In genomic region chr12:54285150-54286041, GRCh38 we compare ENCODE assay signal across 10 cellular contexts. TPM values are rescaled to one million over a fixed set of nuclear protein-coding genes. Genes with fewer than 3 reads are reported as not detected.
DNase-seq lines count a peak whose midpoint lies in the region; ATAC-seq and TF ChIP-seq lines count a peak whose summit lies in the region.
"Had no signal": no experiment of that assay in that cellular context is flagged by ENCODE, and none has a peak within 500 bp of the region (broad histone marks: within the 10 kb centered on the region; RNA-seq: fewer than 3 reads in every experiment).

No MANE protein-coding gene starts in this region.

- H3K9me3 ChIP-seq in stomach = no peaks in the 10 kb centered on the region

- peaks cover 52 to 76% (median 71%) of the 10 kb centered on the region in 4 donors for H3K36me3 ChIP-seq in stomach

- H3K27ac Mint-ChIP-seq in activated CD8-positive, alpha-beta T cell treated with anti-CD3 and anti-CD28 coated beads for 36 hours = peak overlapping the region; percentile 73
- no peak overlapping the region for H3K27ac Mint-ChIP-seq in activated CD8-positive, alpha-beta T cell treated with anti-CD3 and anti-CD28 coated beads, Interleukin-2, amount 10 ng/mL, durations not matched to agents 7 days and 5 days

- no peaks in the 10 kb centered on the region for H3K27me3 ChIP-seq in stomach

- no peak for TF ChIP-seq POLR2A in stomach (IDR thresholded peaks at IDR 0.05)

- peak overlapping the region in 4 of 5 donors; percentile 2 to 49 (median 33) for H3K27ac ChIP-seq in stomach

- H3K4me1 Mint-ChIP-seq in activated CD8-positive, alpha-beta T cell treated with anti-CD3 and anti-CD28 coated beads for 36 hours (ENCODE audit: low read depth) = peaks cover 38% of the 10 kb centered on the region
- peaks cover 46% of the 10 kb centered on the region for H3K4me1 Mint-ChIP-seq in activated CD8-positive, alpha-beta T cell treated with anti-CD3 and anti-CD28 coated beads, Interleukin-2, amount 10 ng/mL, durations not matched to agents 7 days and 5 days (ENCODE audit: low read depth)

- no peak overlapping the region for H3K4me3 Mint-ChIP-seq in activated CD8-positive, alpha-beta T cell treated with anti-CD3 and anti-CD28 coated beads for 36 hours
- no peak overlapping the region for H3K4me3 Mint-ChIP-seq in activated CD8-positive, alpha-beta T cell treated with anti-CD3 and anti-CD28 coated beads, Interleukin-2, amount 10 ng/mL, durations not matched to agents 7 days and 5 days

- H3K4me3 ChIP-seq in fibroblast of the aortic adventitia (ENCODE audit: low read depth, low read length) = peak overlapping the region; percentile 37
- H3K4me3 ChIP-seq in stomach = peak overlapping the region in 2 of 4 donors; percentile 72 to 93

- intact Hi-C loops in activated CD8-positive, alpha-beta T cell treated with anti-CD3 and anti-CD28 coated beads for 36 hours (cut with micrococcal nuclease) = no loop called here
- intact Hi-C loops in stomach (cut with DNase I; ENCODE audit: low total_unique reads) = no loop called here

- no peak for TF ChIP-seq EP300 in stomach (IDR thresholded peaks at IDR 0.05)

- POLR2A ChIA-PET in activated CD8-positive, alpha-beta T cell treated with anti-CD3 and anti-CD28 coated beads for 36 hours (lab: Charles Lee) = interaction anchor here (0.6 to 7.5 kb wide), 20 partner anchors 9 to 215 kb away, joined by 3 to 70 read pairs (median 6); partner anchors contain the start of genes COPZ1, NCKAP1L and NFE2
- POLR2A ChIA-PET in activated CD8-positive, alpha-beta T cell treated with anti-CD3 and anti-CD28 coated beads, Interleukin-2, amount 10 ng/mL, durations not matched to agents 7 days and 5 days (lab: Charles Lee) = interaction anchor here (0.7 to 1.9 kb wide), 6 partner anchors 10 to 93 kb away, joined by 3 to 9 read pairs (median 4); no protein-coding TSS in a partner anchor

- H3K36me3 Mint-ChIP-seq in activated CD8-positive, alpha-beta T cell treated with anti-CD3 and anti-CD28 coated beads for 36 hours (ENCODE audit: low read depth) = no peaks in the 10 kb centered on the region
- H3K36me3 Mint-ChIP-seq in activated CD8-positive, alpha-beta T cell treated with anti-CD3 and anti-CD28 coated beads, Interleukin-2, amount 10 ng/mL, durations not matched to agents 7 days and 5 days (ENCODE audit: low read depth) = peaks cover 5% of the 10 kb centered on the region

- CTCF ChIA-PET in activated CD8-positive, alpha-beta T cell treated with anti-CD3 and anti-CD28 coated beads for 36 hours (lab: Charles Lee) = interaction anchor here (1.1 to 3.4 kb wide), 7 partner anchors 9 to 83 kb away, joined by 3 to 20 read pairs (median 9); partner anchors contain the start of genes COPZ1 and NFE2
- CTCF ChIA-PET in activated CD8-positive, alpha-beta T cell treated with anti-CD3 and anti-CD28 coated beads, Interleukin-2, amount 10 ng/mL, durations not matched to agents 7 days and 5 days (lab: Charles Lee) = interaction anchor here (1.3 to 3.8 kb wide), 10 partner anchors 9 to 114 kb away, joined by 3 to 31 read pairs (median 12); partner anchors contain the start of gene COPZ1

- H3K4me1 ChIP-seq in stomach = peaks cover 49 to 78% (median 73%) of the 10 kb centered on the region in 4 donors

- WGBS in stomach, 5 donors = 38 to 52% (median 40%) methylated on average over 5 of the region's 5 CpGs

- DNase-seq in activated CD8-positive, alpha-beta T cell treated with anti-CD3 and anti-CD28 coated beads for 36 hours = no peak
- DNase-seq in activated CD8-positive, alpha-beta T cell treated with anti-CD3 and anti-CD28 coated beads, Interleukin-2, amount 10 ng/mL, durations not matched to agents 7 days and 5 days = no peak
- peak; percentile 38 for DNase-seq in fibroblast of the aortic adventitia (ENCODE audit: low read depth)
- no peak for DNase-seq in stomach
- no peak for DNase-seq in ecto neural progenitor cell (ENCODE audit: low spot score)
- no peak for DNase-seq in SKM-1 treated with dmso at 0.1 percent for 144 hours (lab: John Stamatoyannopoulos, UW; ENCODE audit: unreplicated experiment)
- no peak for DNase-seq in globus pallidus (ENCODE audit: low spot score)
- DNase-seq: activated CD4-positive, CD25-positive, alpha-beta regulatory T cell; NCI-H1105 treated with DMSO at 0.1 percent for 48 hours had no signal

- ATAC-seq in activated CD8-positive, alpha-beta T cell treated with anti-CD3 and anti-CD28 coated beads for 36 hours = no peak
- ATAC-seq in activated CD8-positive, alpha-beta T cell treated with anti-CD3 and anti-CD28 coated beads, Interleukin-2, amount 10 ng/mL, durations not matched to agents 7 days and 5 days = no peak
- ATAC-seq in SK-N-SH treated with all-trans-retinoic acid at 6 μM for 48 hours = no peak

- no peaks in the 10 kb centered on the region for H3K9me3 Mint-ChIP-seq in activated CD8-positive, alpha-beta T cell treated with anti-CD3 and anti-CD28 coated beads for 36 hours
- H3K9me3 Mint-ChIP-seq in activated CD8-positive, alpha-beta T cell treated with anti-CD3 and anti-CD28 coated beads, Interleukin-2, amount 10 ng/mL, durations not matched to agents 7 days and 5 days (ENCODE audit: insufficient read depth) = no peaks in the 10 kb centered on the region

- H3K27me3 Mint-ChIP-seq in activated CD8-positive, alpha-beta T cell treated with anti-CD3 and anti-CD28 coated beads for 36 hours = no peaks in the 10 kb centered on the region
- H3K27me3 Mint-ChIP-seq in activated CD8-positive, alpha-beta T cell treated with anti-CD3 and anti-CD28 coated beads, Interleukin-2, amount 10 ng/mL, durations not matched to agents 7 days and 5 days (ENCODE audit: low read depth) = no peaks in the 10 kb centered on the region

- peak; percentile 57 for TF ChIP-seq CTCF in activated CD8-positive, alpha-beta T cell treated with anti-CD3 and anti-CD28 coated beads for 36 hours (IDR thresholded peaks at IDR 0.05)
- TF ChIP-seq CTCF in fibroblast of the aortic adventitia (IDR thresholded peaks at IDR 0.05; ENCODE audit: insufficient read depth, low read length) = peak; percentile 52
- peak in 1 of 7 experiments; percentile 9 for TF ChIP-seq CTCF in stomach (IDR thresholded peaks at IDR 0.05)

TF ChIP-seq in SK-N-SH treated with all-trans-retinoic acid at 6 μM for 48 hours, 23 proteins besides CTCF, POLR2A, EP300 and RAD21 (continues in another document):
- TF ChIP-seq ARNTL (CRISPR knock-in tag; IDR thresholded peaks at IDR 0.05; ENCODE audit: borderline replicate concordance, low read depth) (no peak), ZNF565 (CRISPR knock-in tag; conservative IDR thresholded peaks at IDR 0.05; ENCODE audit: low read depth) (no peak), SNAI2 (CRISPR knock-in tag; IDR thresholded peaks at IDR 0.05) (no peak), BACH2 (CRISPR knock-in tag; IDR thresholded peaks at IDR 0.05; ENCODE audit: borderline replicate concordance) (no peak), ZFP30 (CRISPR knock-in tag; IDR thresholded peaks at IDR 0.05) (no peak), CSRNP3 (CRISPR knock-in tag; IDR thresholded peaks at IDR 0.05) (peak; percentile 48; the same call in 1 of the 2 replicates), ISL1 (CRISPR knock-in tag; IDR thresholded peaks at IDR 0.05) (no peak)

RNA-seq across cellular contexts. Expression of gene HNRNPA1, which starts 4.9 kb away (rescaled TPM):
- 1,000 to 10,000 TPM; 2,224 to 2,338 TPM for total RNA-seq in activated CD8-positive, alpha-beta T cell treated with anti-CD3 and anti-CD28 coated beads for 36 hours
- 1,000 to 10,000 TPM; 1,520 to 1,553 TPM for total RNA-seq in activated CD8-positive, alpha-beta T cell treated with anti-CD3 and anti-CD28 coated beads, Interleukin-2, amount 10 ng/mL, durations not matched to agents 7 days and 5 days
- total RNA-seq in fibroblast of the aortic adventitia (ENCODE audit: low replicate concordance) (435 and 902 TPM in 2 replicates), stomach (100 to 1,000 TPM; 211 to 763 (median 303) TPM)
- 1,000 to 10,000 TPM in 2 of 3 donors, 100 to 1,000 TPM in 1; 960 to 1,103 (median 1,040) TPM for polyA plus RNA-seq in stomach

RNA-seq across cellular contexts. Expression of gene CBX5, which starts 5.5 kb away (rescaled TPM):
- 100 to 1,000 TPM; 125 to 128 TPM for total RNA-seq in activated CD8-positive, alpha-beta T cell treated with anti-CD3 and anti-CD28 coated beads for 36 hours
- 100 to 1,000 TPM; 145 to 148 TPM for total RNA-seq in activated CD8-positive, alpha-beta T cell treated with anti-CD3 and anti-CD28 coated beads, Interleukin-2, amount 10 ng/mL, durations not matched to agents 7 days and 5 days
- total RNA-seq in fibroblast of the aortic adventitia (ENCODE audit: low replicate concordance) (38.3 and 114 TPM in 2 replicates), stomach (10 to 100 TPM in 4 of 5 donors, 1 to 10 TPM in 1; 8.7 to 66.8 (median 29.1) TPM)
- 1 to 10 TPM; 4.9 to 7.6 (median 5.2) TPM for polyA plus RNA-seq in stomach

RNA-seq across cellular contexts. Expression of gene NFE2, which starts 15.4 kb away (rescaled TPM):
- not detected for total RNA-seq in activated CD8-positive, alpha-beta T cell treated with anti-CD3 and anti-CD28 coated beads for 36 hours
- not detected for total RNA-seq in activated CD8-positive, alpha-beta T cell treated with anti-CD3 and anti-CD28 coated beads, Interleukin-2, amount 10 ng/mL, durations not matched to agents 7 days and 5 days
- total RNA-seq in fibroblast of the aortic adventitia (ENCODE audit: low replicate concordance) (1.2 TPM in 1 of 2 replicates, not detected in the other), stomach (1 to 10 TPM in 1 of 5 donors, under 1 TPM in 1, not detected in 3; 0.37 to 2.0 TPM)
- under 1 TPM in 2 of 3 donors, not detected in 1; 0.20 to 1.00 TPM for polyA plus RNA-seq in stomach

RNA-seq across cellular contexts. Expression of gene COPZ1, which starts 39.5 kb away (rescaled TPM):
- 10 to 100 TPM; 75.8 to 78.4 TPM for total RNA-seq in activated CD8-positive, alpha-beta T cell treated with anti-CD3 and anti-CD28 coated beads for 36 hours
- total RNA-seq in activated CD8-positive, alpha-beta T cell treated with anti-CD3 and anti-CD28 coated beads, Interleukin-2, amount 10 ng/mL, durations not matched to agents 7 days and 5 days = 100 to 1,000 TPM; 105 to 112 TPM
- 59.7 and 139 TPM in 2 replicates for total RNA-seq in fibroblast of the aortic adventitia (ENCODE audit: low replicate concordance)
- total RNA-seq in stomach = 10 to 100 TPM; 14.6 to 91.6 (median 42.4) TPM
- polyA plus RNA-seq in stomach = 100 to 1,000 TPM in 2 of 3 donors, 10 to 100 TPM in 1; 92.4 to 133 (median 108) TPM
